Comparison of ENCODE assay signal across 18 cellular contexts in the genomic region with DNA sequence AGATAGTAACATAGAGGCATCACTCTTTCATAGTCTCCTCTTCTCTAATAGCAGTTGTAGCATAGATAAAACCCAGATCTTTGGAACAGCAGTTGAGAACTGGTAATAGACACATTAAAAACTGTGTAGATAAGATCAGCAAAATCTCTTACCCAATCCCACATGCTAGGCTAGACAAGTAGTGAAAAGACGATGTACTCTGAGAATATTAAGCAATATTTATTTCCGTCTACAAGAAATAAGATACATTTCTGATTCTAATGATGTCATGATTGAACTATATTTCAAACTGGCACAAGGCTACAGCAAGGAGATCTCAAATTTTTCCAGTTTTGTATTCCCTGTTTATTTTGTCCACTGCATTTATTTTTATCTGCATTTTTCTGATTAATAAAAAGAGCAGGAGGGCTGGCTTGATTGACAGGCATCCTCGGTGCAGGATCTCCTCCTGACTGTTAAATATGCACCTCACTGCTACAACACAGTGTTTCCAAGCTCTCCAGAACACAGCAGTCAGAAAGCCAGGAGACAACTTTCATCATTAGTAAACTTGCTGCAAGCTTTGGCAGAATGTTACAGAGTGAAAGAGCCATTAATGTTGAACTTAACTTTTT.
"Had no signal": no experiment of that assay in that cellular context is flagged by ENCODE, and none has a peak within 500 bp of the region (broad histone marks: within the 10 kb centered on the region; RNA-seq: fewer than 3 reads in every experiment).

No MANE protein-coding gene starts in this region.

- DNase-seq: activated effector memory CD4-positive, alpha-beta T cell treated with Interleukin-2 at 50 U/mL for 16 hours; activated T-cell treated with anti-CD3 and anti-CD28 coated beads, Interleukin-2, amount 50 U/mL, for 24 hours; amygdala; brain microvascular endothelial cell; dorsolateral prefrontal cortex; foreskin melanocyte; heart left ventricle; islet precursor cell; left lung; mesendoderm; nephron progenitor cell; tibial artery had no signal

- H3K4me1 ChIP-seq: heart left ventricle, left lung, right atrium auricular region, tibial artery, vagina had no signal

- ATAC-seq: activated CD4-positive, CD25-positive, alpha-beta regulatory T cell treated with anti-CD3 and anti-CD28 coated beads, Interleukin-2, amount 50 U/mL, for 24 hours; esophagus mucosa; heart left ventricle; left lung; stimulated activated effector memory CD8-positive, alpha-beta T cell treated with anti-CD3 and anti-CD28 coated beads, Interleukin-12 subunit alpha, Interleukin-12 subunit beta, amount 100 ng/mL, for 72 hours had no signal

- H3K27me3 ChIP-seq: brain microvascular endothelial cell, dorsolateral prefrontal cortex, left lung, right atrium auricular region, tibial artery, vagina had no signal

- H3K4me3 ChIP-seq: dorsolateral prefrontal cortex, heart left ventricle, left lung, right atrium auricular region, smooth muscle cell, tibial artery, vagina had no signal

- H3K4me2 ChIP-seq: smooth muscle cell had no signal

- H3K27ac ChIP-seq: brain microvascular endothelial cell, heart left ventricle, left lung, right atrium auricular region, tibial artery, vagina had no signal

- H3K9me3 ChIP-seq: heart left ventricle, left lung, right atrium auricular region, tibial artery, vagina had no signal

- H3K36me3 ChIP-seq: brain microvascular endothelial cell, heart left ventricle, left lung, right atrium auricular region, tibial artery, vagina had no signal
